Comparison of ENCODE assay signal across 17 cellular contexts in genomic region chr18:77105680-77106079, GRCh38. TPM values are rescaled to one million over a fixed set of nuclear protein-coding genes. Genes with fewer than 3 reads are reported as not detected.
A peak's percentile ranks its signal among the peaks of the same experiment; 100 is the strongest.
DNase-seq lines count a peak whose midpoint lies in the region; ATAC-seq and TF ChIP-seq lines count a peak whose summit lies in the region.
"Had no signal": no experiment of that assay in that cellular context is flagged by ENCODE, and none has a peak within 500 bp of the region (broad histone marks: within the 10 kb centered on the region; RNA-seq: fewer than 3 reads in every experiment).

No MANE protein-coding gene starts in this region.

- peak overlapping the region; percentile 52 for H3K27ac Mint-ChIP-seq in activated CD4-positive, alpha-beta T cell treated with anti-CD3 and anti-CD28 coated beads for 36 hours
- H3K27ac Mint-ChIP-seq in T-helper 17 cell = peak overlapping the region; percentile 97
- H3K27ac Mint-ChIP-seq: nephron progenitor cell had no signal

- peaks cover 52% of the 10 kb centered on the region for H3K36me3 Mint-ChIP-seq in activated CD4-positive, alpha-beta T cell treated with anti-CD3 and anti-CD28 coated beads for 36 hours (ENCODE audit: low read depth)
- peaks cover 8% of the 10 kb centered on the region for H3K36me3 Mint-ChIP-seq in T-helper 17 cell (ENCODE audit: low read depth)

- peak overlapping the region; percentile 34 for H3K4me3 Mint-ChIP-seq in activated CD4-positive, alpha-beta T cell treated with anti-CD3 and anti-CD28 coated beads for 36 hours
- peak overlapping the region; percentile 83 for H3K4me3 Mint-ChIP-seq in T-helper 17 cell

- H3K4me3 ChIP-seq in fibroblast of the aortic adventitia (ENCODE audit: low read depth, low read length) = no peak overlapping the region
- no peak overlapping the region for H3K4me3 ChIP-seq in smooth muscle cell
- H3K4me3 ChIP-seq: K562, right lobe of liver, thoracic aorta had no signal

- intact Hi-C loops in activated CD4-positive, alpha-beta T cell treated with anti-CD3 and anti-CD28 coated beads for 36 hours (cut with DNase I, micrococcal nuclease) = loop anchor here in 1 of 2 experiments (10.0 kb wide), 1 partner anchor 731 kb away; no protein-coding TSS in a partner anchor

- H4K20me1 ChIP-seq in smooth muscle cell (ENCODE audit: low read depth) = no peaks in the 10 kb centered on the region

- H3K27me3 ChIP-seq in smooth muscle cell (ENCODE audit: low read depth) = no peaks in the 10 kb centered on the region
- H3K27me3 ChIP-seq: right lobe of liver had no signal

- CTCF ChIA-PET in activated CD4-positive, alpha-beta T cell treated with anti-CD3 and anti-CD28 coated beads for 36 hours (lab: Charles Lee) = interaction anchor here (1.2 to 1.7 kb wide), 4 partner anchors 16 to 39 kb away, joined by 3 to 9 read pairs (median 4); no protein-coding TSS in a partner anchor

- H2AFZ ChIP-seq in smooth muscle cell (ENCODE audit: low read depth) = no peak overlapping the region

- 65% methylated on average over 3 of the region's 3 CpGs for WGBS in smooth muscle cell (ENCODE audit: low lambda C conversion rate)

- H3K9me3 Mint-ChIP-seq in activated CD4-positive, alpha-beta T cell treated with anti-CD3 and anti-CD28 coated beads for 36 hours (ENCODE audit: low read depth) = no peaks in the 10 kb centered on the region
- H3K9me3 Mint-ChIP-seq: nephron progenitor cell had no signal

- H3K9ac ChIP-seq in smooth muscle cell (ENCODE audit: low read depth) = no peak overlapping the region

- no peaks in the 10 kb centered on the region for H3K79me2 ChIP-seq in smooth muscle cell (ENCODE audit: low read depth)

- H3F3A ChIP-seq in smooth muscle cell (ENCODE audit: low read depth) = peaks cover 40% of the 10 kb centered on the region

- H3K27ac ChIP-seq in smooth muscle cell (ENCODE audit: low read depth) = no peak overlapping the region
- H3K27ac ChIP-seq: epithelial cell of prostate, thoracic aorta had no signal

- POLR2A ChIA-PET in activated CD4-positive, alpha-beta T cell treated with anti-CD3 and anti-CD28 coated beads for 36 hours (lab: Charles Lee) = interaction anchor here (0.9 to 1.2 kb wide), 2 partner anchors 36 to 42 kb away, joined by 3 read pairs; no protein-coding TSS in a partner anchor

- no peaks in the 10 kb centered on the region for H3K27me3 Mint-ChIP-seq in activated CD4-positive, alpha-beta T cell treated with anti-CD3 and anti-CD28 coated beads for 36 hours
- H3K27me3 Mint-ChIP-seq in T-helper 17 cell = no peaks in the 10 kb centered on the region

- H3K4me1 ChIP-seq in smooth muscle cell (ENCODE audit: low read depth) = peaks cover 37% of the 10 kb centered on the region

- no peak for TF ChIP-seq CTCF in fibroblast of the aortic adventitia (IDR thresholded peaks at IDR 0.05; ENCODE audit: insufficient read depth, low read length)
- TF ChIP-seq CTCF in smooth muscle cell (IDR thresholded peaks at IDR 0.05; ENCODE audit: borderline replicate concordance, insufficient read depth, poor library complexity, severe bottlenecking) = no peak

- H3K9me3 ChIP-seq in T-helper 17 cell (ENCODE audit: control insufficient read depth, low read length, poor library complexity, severe bottlenecking) (no peaks in the 10 kb centered on the region), smooth muscle cell (replicated peaks; ENCODE audit: low read depth) (no peaks in the 10 kb centered on the region)
- H3K9me3 ChIP-seq: right lobe of liver, thoracic aorta had no signal

- no peak for DNase-seq in activated CD4-positive, alpha-beta T cell treated with anti-CD3 and anti-CD28 coated beads for 36 hours
- no peak for DNase-seq in activated CD4-positive, alpha-beta T cell treated with anti-CD3 and anti-CD28 coated beads, Interleukin-2, amount 50 U/mL, for 48 hours
- DNase-seq in T-helper 17 cell (no peak), fibroblast of the aortic adventitia (ENCODE audit: low read depth) (peak; percentile 14), smooth muscle cell (lab: John Stamatoyannopoulos, UW; ENCODE audit: unreplicated experiment) (no peak)
- DNase-seq: DMS 273 treated with DMSO at 0.1 percent for 48 hours, NCI-H1694, NCI-H69, nephron progenitor cell, right lobe of liver had no signal

- ATAC-seq in activated CD4-positive, alpha-beta T cell treated with anti-CD3 and anti-CD28 coated beads for 36 hours = no peak
- ATAC-seq in T-helper 17 cell (no peak), GM19328 (IDR thresholded peaks at IDR 0.05; ENCODE audit: unreplicated experiment) (no peak), HG02885 (IDR thresholded peaks at IDR 0.05; ENCODE audit: poor library complexity, unreplicated experiment) (no peak), GM21529 (IDR thresholded peaks at IDR 0.05; ENCODE audit: unreplicated experiment) (no peak)
- ATAC-seq: K562, left colon had no signal

- peak overlapping the region; percentile 5 for H3K4me2 ChIP-seq in smooth muscle cell

- H3K4me1 Mint-ChIP-seq in activated CD4-positive, alpha-beta T cell treated with anti-CD3 and anti-CD28 coated beads for 36 hours = peaks cover 93% of the 10 kb centered on the region
- peaks cover 75% of the 10 kb centered on the region for H3K4me1 Mint-ChIP-seq in T-helper 17 cell

- no peaks in the 10 kb centered on the region for H3K36me3 ChIP-seq in smooth muscle cell (ENCODE audit: low read depth)
- H3K36me3 ChIP-seq: right lobe of liver, thoracic aorta had no signal

RNA-seq across cellular contexts. Expression of gene MBP, which starts 26.9 kb away (rescaled TPM):
- total RNA-seq in activated CD4-positive, alpha-beta T cell treated with anti-CD3 and anti-CD28 coated beads for 36 hours = 10 to 100 TPM; 47.0 to 65.7 TPM
- 100 to 1,000 TPM in 1 of 2 donors, 10 to 100 TPM in 1; 97.7 to 127 TPM for total RNA-seq in T-helper 17 cell
- 25.8 and 54.1 TPM in 2 replicates for total RNA-seq in fibroblast of the aortic adventitia (ENCODE audit: low replicate concordance)
- 4.5 and 5.1 TPM in 2 replicates for total RNA-seq in smooth muscle cell
- 1.4 and 6.3 TPM in 2 replicates for polyA plus RNA-seq in smooth muscle cell
- polyA plus RNA-seq: K562 had no signal
